ENCODE assay signal across 1 cellular context in genomic region chr2:144570566-144570965, GRCh38.
A peak's percentile ranks its signal among the peaks of the same experiment; 100 is the strongest.
TF ChIP-seq lines count a peak whose summit lies in the region.

No MANE protein-coding gene starts in this region.

TF ChIP-seq in HepG2, 621 proteins besides CTCF, POLR2A, EP300 and RAD21:
- TF ChIP-seq GPN1 (CRISPR knock-in tag; IDR thresholded peaks at IDR 0.05; ENCODE audit: borderline replicate concordance) (no peak), ATF7 (IDR thresholded peaks at IDR 0.05) (peak; percentile 28; the same call in 1 of the 2 replicates), ATF7 (CRISPR knock-in tag; IDR thresholded peaks at IDR 0.05) (no peak), SKIL (CRISPR knock-in tag; IDR thresholded peaks at IDR 0.05; ENCODE audit: borderline replicate concordance) (no peak)
